In genomic region chr2:130873700-130874346, GRCh38 we compare ENCODE assay signal across 8 cellular contexts. TPM values are rescaled to one million over a fixed set of nuclear protein-coding genes. Genes with fewer than 3 reads are reported as not detected.
DNase-seq lines count a peak whose midpoint lies in the region; ATAC-seq, FAIRE-seq and TF ChIP-seq lines count a peak whose summit lies in the region.

No MANE protein-coding gene starts in this region.

- H2AFZ ChIP-seq in HepG2 (ENCODE audit: low read length): no peak overlapping the region

- no peaks in the 10 kb centered on the region for H3K36me3 Mint-ChIP-seq in activated CD4-positive, alpha-beta T cell treated with anti-CD3 and anti-CD28 coated beads for 36 hours (ENCODE audit: low read depth)

- no peak overlapping the region for H3K4me2 ChIP-seq in HepG2 (ENCODE audit: low read depth, low read length)

- CTCF ChIA-PET in A673 (lab: Charles Lee) (interaction anchor here (0.8 to 3.4 kb wide), 2 partner anchors 9 to 75 kb away, joined by 4 to 40 read pairs; no protein-coding TSS in a partner anchor), HepG2 (lab: Yijun Ruan, JAX; ENCODE audit: low intra/inter-chr PET ratio, low total read pairs) (interaction anchor here (1.1 to 2.6 kb wide), 3 partner anchors 72 to 79 kb away, joined by 4 to 57 read pairs (median 4); no protein-coding TSS in a partner anchor)
- CTCF ChIA-PET in activated CD4-positive, alpha-beta T cell treated with anti-CD3 and anti-CD28 coated beads for 36 hours (lab: Charles Lee): interaction anchor here (0.7 to 10.8 kb wide), 24 partner anchors 8 to 573 kb away, joined by 3 to 156 read pairs (median 4); no protein-coding TSS in a partner anchor

- H3K27ac ChIP-seq in A673 (ENCODE audit: low read depth, low read length, poor library complexity, severe bottlenecking): no peak overlapping the region
- H3K27ac ChIP-seq in colonic mucosa: no peak overlapping the region
- no peak overlapping the region for H3K27ac ChIP-seq in HepG2 (ENCODE audit: extremely low read length, insufficient read depth, low read length)

- POLR2A ChIA-PET in A673 (lab: Charles Lee; ENCODE audit: low non-redundant PET): no interaction called here
- POLR2A ChIA-PET in activated CD4-positive, alpha-beta T cell treated with anti-CD3 and anti-CD28 coated beads for 36 hours (lab: Charles Lee): interaction anchor here (0.6 kb wide), 1 partner anchor 10 kb away, joined by 3 read pairs; no protein-coding TSS in a partner anchor
- POLR2A ChIA-PET in HepG2 (lab: Yijun Ruan, JAX): no interaction called here

- H3K27ac Mint-ChIP-seq in activated CD4-positive, alpha-beta T cell treated with anti-CD3 and anti-CD28 coated beads for 36 hours: no peak overlapping the region

- TF ChIP-seq POLR2A in HepG2 (IDR thresholded peaks at IDR 0.05; ENCODE audit: insufficient read depth in 1 of 2, low read depth in 2 of 2, low read length in 2 of 2): no peak

- H3K79me2 ChIP-seq in HepG2 (ENCODE audit: insufficient read depth, low read length): no peaks in the 10 kb centered on the region

- H3K4me1 ChIP-seq in A673 (ENCODE audit: insufficient read depth, low read length, poor library complexity, severe bottlenecking): no peaks in the 10 kb centered on the region
- H3K4me1 ChIP-seq in colonic mucosa: no peaks in the 10 kb centered on the region
- no peaks in the 10 kb centered on the region for H3K4me1 ChIP-seq in HepG2 (ENCODE audit: insufficient read depth, low read length)

- peaks cover 15% of the 10 kb centered on the region for H3K27me3 Mint-ChIP-seq in activated CD4-positive, alpha-beta T cell treated with anti-CD3 and anti-CD28 coated beads for 36 hours

- TF ChIP-seq CTCF in A673 (conservative IDR thresholded peaks at IDR 0.05; ENCODE audit: low read depth, low read length): peak; percentile 75
- TF ChIP-seq CTCF in colonic mucosa (IDR thresholded peaks at IDR 0.05): peak; percentile 55
- TF ChIP-seq CTCF in HepG2 (CRISPR knock-in tag; IDR thresholded peaks at IDR 0.05): peak; percentile 86

- peak; percentile 83 for ATAC-seq in HG02981 (IDR thresholded peaks at IDR 0.05; ENCODE audit: unreplicated experiment)
- ATAC-seq in activated CD4-positive, alpha-beta T cell treated with anti-CD3 and anti-CD28 coated beads for 36 hours: peak; percentile 88
- ATAC-seq in HepG2: peak; percentile 88

- H3K4me3 ChIP-seq in A673 (ENCODE audit: low read depth, low read length, poor library complexity, severe bottlenecking): no peak overlapping the region
- H3K4me3 ChIP-seq in colonic mucosa: no peak overlapping the region
- no peak overlapping the region for H3K4me3 ChIP-seq in HepG2 (replicated peaks in 1 of 3; ENCODE audit: insufficient read depth in 1 of 3, low read depth in 2 of 3, low read length in 3 of 3)

- peak; percentile 68 for DNase-seq in A673 (ENCODE audit: low spot score)
- peak; percentile 53 for DNase-seq in GM18507 (ENCODE audit: extremely low spot score, insufficient read length, low read depth)
- peak; percentile 68 for DNase-seq in NCI-H2227 treated with DMSO at 0.1 percent for 48 hours (lab: John Stamatoyannopoulos, UW)
- DNase-seq in activated CD4-positive, alpha-beta T cell treated with anti-CD3 and anti-CD28 coated beads for 36 hours: peak; percentile 84
- DNase-seq in colonic mucosa: peak; percentile 79
- peak; percentile 59 for DNase-seq in HepG2 (ENCODE audit: low spot score)
- DNase-seq in stimulated activated CD4-positive, alpha-beta T cell treated with anti-CD3 and anti-CD28 coated beads, TNF-alpha, amount 100 ng/mL, for 24 hours (ENCODE audit: low read depth in 3 of 3): peak; percentile 36 to 68 (median 62)

- H3K36me3 ChIP-seq in A673 (ENCODE audit: insufficient read depth, low read length, poor library complexity, severe bottlenecking) (no peaks in the 10 kb centered on the region), colonic mucosa (no peaks in the 10 kb centered on the region), HepG2 (replicated peaks in 1 of 2; ENCODE audit: control insufficient read depth in 1 of 2, insufficient read depth in 2 of 2, low read length in 2 of 2) (no peaks in the 10 kb centered on the region)

- peak; percentile 72; the same call in 1 of the 2 replicates for TF ChIP-seq RAD21 in HepG2 (CRISPR knock-in tag; IDR thresholded peaks at IDR 0.05)

- H3K9me3 Mint-ChIP-seq in activated CD4-positive, alpha-beta T cell treated with anti-CD3 and anti-CD28 coated beads for 36 hours (ENCODE audit: low read depth): no peaks in the 10 kb centered on the region

- TF ChIP-seq EP300 in HepG2 (IDR thresholded peaks at IDR 0.05; ENCODE audit: low read depth in 2 of 2, low read length in 2 of 2) (no peak), HepG2 (CRISPR knock-in tag; IDR thresholded peaks at IDR 0.05; ENCODE audit: borderline replicate concordance) (no peak)

- intact Hi-C loops in A673 (cut with micrococcal nuclease; ENCODE audit: unreplicated experiment) (loop anchor here (1.0 kb wide), 1 partner anchor 76 kb away; no protein-coding TSS in a partner anchor), colonic mucosa (cut with DNase I) (no loop called here), HepG2 (cut with micrococcal nuclease; ENCODE audit: unreplicated experiment) (loop anchor here (1.0 kb wide), 1 partner anchor 77 kb away; no protein-coding TSS in a partner anchor)
- intact Hi-C loops in activated CD4-positive, alpha-beta T cell treated with anti-CD3 and anti-CD28 coated beads for 36 hours (cut with DNase I, micrococcal nuclease): loop anchor here (1.0 kb wide), 4 partner anchors 46 to 77 kb away; no protein-coding TSS in a partner anchor

- FAIRE-seq in GM18507 (lab: Jason Lieb, UNC): peak; percentile 88
- FAIRE-seq in HepG2 (lab: Jason Lieb, UNC): peak; percentile 95

- no peaks in the 10 kb centered on the region; the same call in 1 of the 2 replicates for H4K20me1 ChIP-seq in HepG2 (ENCODE audit: insufficient read depth, low read length)

- BruUV-seq in A673 (replicated peaks; lab: Mats Ljungman, UMichigan): no TSS peak
- BruUV-seq in HepG2 (replicated peaks; lab: Mats Ljungman, UMichigan): no TSS peak

- H3K4me3 Mint-ChIP-seq in activated CD4-positive, alpha-beta T cell treated with anti-CD3 and anti-CD28 coated beads for 36 hours: no peak overlapping the region

- H3K9me3 ChIP-seq in A673 (ENCODE audit: low read depth, low read length, poor library complexity, severe bottlenecking) (no peaks in the 10 kb centered on the region), colonic mucosa (no peaks in the 10 kb centered on the region), HepG2 (ENCODE audit: low read length) (no peaks in the 10 kb centered on the region)

- in situ Hi-C loops in HepG2 (cut with HindIII; ENCODE audit: extremely low pct_ligation_motif_present, low pct_unique_long_range_greater_than_20kb): loop anchor here (5.0 kb wide), 1 partner anchor 72 kb away; no protein-coding TSS in a partner anchor

- H3K27me3 ChIP-seq in A673 (replicated peaks; ENCODE audit: insufficient read depth, low read depth, low read length, poor library complexity): no peaks in the 10 kb centered on the region
- no peaks in the 10 kb centered on the region for H3K27me3 ChIP-seq in colonic mucosa
- H3K27me3 ChIP-seq in HepG2 (ENCODE audit: control insufficient read depth in 1 of 2, insufficient read depth in 2 of 2, low read length in 2 of 2): peaks cover 7 to 54% of the 10 kb centered on the region in 2 experiments; a peak in 3 of 5 replicates

- H3K4me1 Mint-ChIP-seq in activated CD4-positive, alpha-beta T cell treated with anti-CD3 and anti-CD28 coated beads for 36 hours: peaks cover 4% of the 10 kb centered on the region

- WGBS in HepG2 (ENCODE audit: low lambda C conversion rate): 22% methylated on average over 9 of the region's 9 CpGs

- H3K9ac ChIP-seq in colonic mucosa (ENCODE audit: low read depth in 2 of 2, low read length in 2 of 2) (no peak overlapping the region), HepG2 (ENCODE audit: insufficient read depth, low read depth, low read length) (no peak overlapping the region)

TF ChIP-seq in HepG2, 621 proteins besides CTCF, POLR2A, EP300 and RAD21 (continues in another document):
- no peak for TF ChIP-seq MYPOP (CRISPR knock-in tag; IDR thresholded peaks at IDR 0.05)

RNA-seq across cellular contexts. Expression of gene ARHGEF4, which starts 37.1 kb away (rescaled TPM):
- total RNA-seq in A673 (2021) (2.1 and 3.2 TPM in 2 replicates), colonic mucosa (1 to 10 TPM; 1.6 to 2.6 TPM), HepG2 (2016; rRNA removed; fragmentation: Illumina TruSeq; extraction: Trizol) (0.11 TPM in 1 of 2 replicates, not detected in the other)
- total RNA-seq in activated CD4-positive, alpha-beta T cell treated with anti-CD3 and anti-CD28 coated beads for 36 hours: 1 to 10 TPM; 1.2 to 1.9 TPM
- not detected in 2 replicates for total RNA-seq in HepG2 (2016; cell fraction: cytosol; rRNA removed; fragmentation: Illumina TruSeq; extraction: Trizol; ENCODE audit: low read depth)
- total RNA-seq in HepG2 (2016; cell fraction: insoluble cytoplasmic fraction; rRNA removed; fragmentation: Illumina TruSeq; extraction: Trizol): 0.09 TPM in 1 of 2 replicates, not detected in the other
- not detected in 2 replicates for total RNA-seq in HepG2 (2016; cell fraction: membrane; rRNA removed; fragmentation: Illumina TruSeq; extraction: Trizol)
- not detected in 2 replicates for total RNA-seq in HepG2 (2016; cell fraction: nucleus; rRNA removed; fragmentation: Illumina TruSeq; extraction: Trizol)
- 0.08 and 0.13 TPM in 2 replicates for polyA plus RNA-seq in HepG2 (2011; rRNA removed)
- 0.03 TPM in 2 replicates for polyA plus RNA-seq in HepG2 (2011; cell fraction: cytosol; rRNA removed)
- 0.45 and 0.88 TPM in 2 replicates for polyA plus RNA-seq in HepG2 (2011; cell fraction: nucleus; rRNA removed)
- not detected in 2 replicates for polyA plus RNA-seq in HepG2 (2012)
- 0.16 TPM in 1 of 2 replicates, not detected in the other for polyA plus RNA-seq in HepG2 (2016; cell fraction: cytosol; fragmentation: Illumina TruSeq; extraction: Trizol; ENCODE audit: low read depth)
- polyA plus RNA-seq in HepG2 (2016; cell fraction: insoluble cytoplasmic fraction; fragmentation: Illumina TruSeq; extraction: Trizol; ENCODE audit: low read depth): not detected in 2 replicates
- not detected in 2 replicates for polyA plus RNA-seq in HepG2 (2016; cell fraction: membrane; fragmentation: Illumina TruSeq; extraction: Trizol; ENCODE audit: low read depth)
- 0.41 and 0.48 TPM in 2 replicates for polyA plus RNA-seq in HepG2 (2016; cell fraction: nucleus; fragmentation: Illumina TruSeq; extraction: Trizol; ENCODE audit: insufficient read depth, low read depth)
- 0.28 and 34.2 TPM in 2 replicates for polyA minus RNA-seq in HepG2 (2011; rRNA and poly(A)+ RNA removed; ENCODE audit: low replicate concordance)
- polyA minus RNA-seq in HepG2 (2011; cell fraction: cytosol; rRNA and poly(A)+ RNA removed): 0.79 TPM in 1 of 2 replicates, not detected in the other
- 0.12 and 0.13 TPM in 2 replicates for polyA minus RNA-seq in HepG2 (2011; cell fraction: nucleus; rRNA and poly(A)+ RNA removed)
